In genomic region chr2:176985871-176986270, GRCh38 we compare ENCODE assay signal across 8 cellular contexts.
"Had no signal": no experiment of that assay in that cellular context is flagged by ENCODE, and none has a peak within 500 bp of the region (broad histone marks: within the 10 kb centered on the region; RNA-seq: fewer than 3 reads in every experiment).

No MANE protein-coding gene starts in this region.

- H3K9ac ChIP-seq: GM23248 had no signal

- ATAC-seq: HepG2 had no signal

- H3K36me3 ChIP-seq: HAP-1 had no signal

- H3K36me3 Mint-ChIP-seq: IgD-negative memory B cell had no signal

- H3K9me3 ChIP-seq: HAP-1 had no signal

- H3K4me3 Mint-ChIP-seq: HFFc6, IgD-negative memory B cell had no signal

- H3K4me1 Mint-ChIP-seq: IgD-negative memory B cell had no signal

- H3K9me3 Mint-ChIP-seq: HFFc6, IgD-negative memory B cell had no signal

- DNase-seq: GM23248, GOT3, H7, HFFc6 had no signal

- H3K4me1 ChIP-seq: HAP-1 had no signal

- H2AFZ ChIP-seq: GM23248 had no signal

- H3K27ac Mint-ChIP-seq: HFFc6, IgD-negative memory B cell had no signal

- H3K27ac ChIP-seq: GM23248, HL-60 had no signal

- H3K4me3 ChIP-seq: GM23248, HAP-1 had no signal
